11 cellular contexts compared by ENCODE assay signal in genomic region chr16:9061358-9061813, GRCh38. TPM values are rescaled to one million over a fixed set of nuclear protein-coding genes. Genes with fewer than 3 reads are reported as not detected.
DNase-seq lines count a peak whose midpoint lies in the region; ATAC-seq, FAIRE-seq and TF ChIP-seq lines count a peak whose summit lies in the region.
"Had no signal": no experiment of that assay in that cellular context is flagged by ENCODE, and none has a peak within 500 bp of the region (broad histone marks: within the 10 kb centered on the region; RNA-seq: fewer than 3 reads in every experiment).

No MANE protein-coding gene starts in this region.

- TF ChIP-seq CTCF in A549 (IDR thresholded peaks at IDR 0.05) (no peak), neural progenitor cell (IDR thresholded peaks at IDR 0.05) (no peak)

- no peak overlapping the region for H2AFZ ChIP-seq in neural progenitor cell (replicated peaks)

- DNase-seq in A549 (ENCODE audit: low read depth in 1 of 2, low spot score in 1 of 2) (no peak), NOMO-1 treated with dmso at 0.1 percent for 144 hours (lab: John Stamatoyannopoulos, UW; ENCODE audit: unreplicated experiment) (peak; percentile 61), left ventricle myocardium superior (peak; percentile 62), neural progenitor cell (ENCODE audit: low spot score) (no peak), NCI-H446 (lab: John Stamatoyannopoulos, UW) (no peak), T-helper 17 cell (no peak)
- no peak for DNase-seq in activated T-helper 1 cell treated with anti-CD3 and anti-CD28 coated beads, Interleukin-12 subunit alpha, Interleukin-12 subunit beta, Interleukin-2, Interleukin-4 antibody, amounts not matched to agents 30 ng/mL and 10 ng/mL and 1 ng/mL, durations not matched to agents 14 hours and 24 hours and 36 hours (ENCODE audit: low spot score)
- DNase-seq: EL had no signal

- H3K27me3 Mint-ChIP-seq in neural progenitor cell (ENCODE audit: insufficient read depth, low read depth), result peaks cover 5% of the 10 kb centered on the region
- H3K27me3 Mint-ChIP-seq in T-helper 17 cell, result no peaks in the 10 kb centered on the region
- no peaks in the 10 kb centered on the region for H3K27me3 Mint-ChIP-seq in activated T-helper 1 cell treated with anti-CD3 and anti-CD28 coated beads, Interleukin-12 subunit alpha, Interleukin-12 subunit beta, Interleukin-2, Interleukin-4 antibody, amounts not matched to agents 30 ng/mL and 10 ng/mL and 1 ng/mL, durations not matched to agents 14 hours and 24 hours and 36 hours (ENCODE audit: insufficient read depth)

- WGBS in A549 (ENCODE audit: missing lambda C conversion rate), result 57% methylated on average over 4 of the region's 4 CpGs

- FAIRE-seq in A549 (lab: Jason Lieb, UNC), result no peak

- H3K4me3 ChIP-seq in A549 (no peak overlapping the region), neural progenitor cell (no peak overlapping the region)
- H3K4me3 ChIP-seq: cardiac muscle cell had no signal

- H3K9me3 ChIP-seq in A549 (no peaks in the 10 kb centered on the region), neural progenitor cell (ENCODE audit: low read depth) (no peaks in the 10 kb centered on the region), T-helper 17 cell (ENCODE audit: control insufficient read depth, low read length, poor library complexity, severe bottlenecking) (no peaks in the 10 kb centered on the region)

- no peak overlapping the region for H3K4me3 Mint-ChIP-seq in neural progenitor cell
- no peak overlapping the region for H3K4me3 Mint-ChIP-seq in T-helper 17 cell
- no peak overlapping the region for H3K4me3 Mint-ChIP-seq in activated T-helper 1 cell treated with anti-CD3 and anti-CD28 coated beads, Interleukin-12 subunit alpha, Interleukin-12 subunit beta, Interleukin-2, Interleukin-4 antibody, amounts not matched to agents 30 ng/mL and 10 ng/mL and 1 ng/mL, durations not matched to agents 14 hours and 24 hours and 36 hours
- H3K4me3 Mint-ChIP-seq: neural crest cell had no signal

- no peak for TF ChIP-seq EP300 in A549 (IDR thresholded peaks at IDR 0.05)

- H3K27ac Mint-ChIP-seq in neural progenitor cell (no peak overlapping the region), T-helper 17 cell (no peak overlapping the region)
- H3K27ac Mint-ChIP-seq in activated T-helper 1 cell treated with anti-CD3 and anti-CD28 coated beads, Interleukin-12 subunit alpha, Interleukin-12 subunit beta, Interleukin-2, Interleukin-4 antibody, amounts not matched to agents 30 ng/mL and 10 ng/mL and 1 ng/mL, durations not matched to agents 14 hours and 24 hours and 36 hours, result no peak overlapping the region

- intact Hi-C loops in left ventricle myocardium superior (cut with micrococcal nuclease), result no loop called here
- intact Hi-C loops in activated T-helper 1 cell treated with anti-CD3 and anti-CD28 coated beads, Interleukin-12 subunit alpha, Interleukin-12 subunit beta, Interleukin-2, Interleukin-4 antibody, amounts not matched to agents 30 ng/mL and 10 ng/mL and 1 ng/mL, durations not matched to agents 14 hours and 24 hours and 36 hours (cut with micrococcal nuclease), result no loop called here

- no peak for TF ChIP-seq RAD21 in A549 (conservative IDR thresholded peaks at IDR 0.05 in 1 of 2, IDR thresholded peaks at IDR 0.05 in 1 of 2)

- no peaks in the 10 kb centered on the region for H4K20me1 ChIP-seq in neural progenitor cell (ENCODE audit: low read depth)

- H3K27ac ChIP-seq in A549 (peak overlapping the region; percentile 6 to 71; a peak in 3 of 6 replicates), neural progenitor cell (no peak overlapping the region)
- H3K27ac ChIP-seq: cardiac muscle cell had no signal

- CTCF ChIA-PET in A549 (lab: Yijun Ruan, JAX), result no interaction called here

- H3K4me1 ChIP-seq in A549 (peaks cover 19% of the 10 kb centered on the region), neural progenitor cell (no peaks in the 10 kb centered on the region)

- no peaks in the 10 kb centered on the region for H3K27me3 ChIP-seq in neural progenitor cell
- H3K27me3 ChIP-seq: cardiac muscle cell had no signal

- no peaks in the 10 kb centered on the region for H3K4me1 Mint-ChIP-seq in neural progenitor cell
- H3K4me1 Mint-ChIP-seq in T-helper 17 cell, result peaks cover 8% of the 10 kb centered on the region
- H3K4me1 Mint-ChIP-seq in activated T-helper 1 cell treated with anti-CD3 and anti-CD28 coated beads, Interleukin-12 subunit alpha, Interleukin-12 subunit beta, Interleukin-2, Interleukin-4 antibody, amounts not matched to agents 30 ng/mL and 10 ng/mL and 1 ng/mL, durations not matched to agents 14 hours and 24 hours and 36 hours (ENCODE audit: low read depth), result peaks cover 14% of the 10 kb centered on the region
- H3K4me1 Mint-ChIP-seq: neural crest cell had no signal

- no peaks in the 10 kb centered on the region for H3K79me2 ChIP-seq in neural progenitor cell (ENCODE audit: low read depth)

- no peaks in the 10 kb centered on the region for H3K9me3 Mint-ChIP-seq in neural progenitor cell
- no peaks in the 10 kb centered on the region for H3K9me3 Mint-ChIP-seq in activated T-helper 1 cell treated with anti-CD3 and anti-CD28 coated beads, Interleukin-12 subunit alpha, Interleukin-12 subunit beta, Interleukin-2, Interleukin-4 antibody, amounts not matched to agents 30 ng/mL and 10 ng/mL and 1 ng/mL, durations not matched to agents 14 hours and 24 hours and 36 hours
- H3K9me3 Mint-ChIP-seq: neural crest cell had no signal

- no peak for TF ChIP-seq POLR2A in A549 (IDR thresholded peaks at IDR 0.05; ENCODE audit: low read length)

- POLR2A ChIA-PET in A549 (lab: Yijun Ruan, JAX), result interaction anchor here (1.4 kb wide), 1 partner anchor 30 kb away, joined by 12 read pairs; the partner anchor contains the start of gene HAPSTR1

- ATAC-seq in A549 (peak; percentile 48 to 74; a peak in 5 of 6 replicates), GM21723 (IDR thresholded peaks at IDR 0.05; ENCODE audit: unreplicated experiment) (peak; percentile 67), left ventricle myocardium superior (peak; percentile 98), T-helper 17 cell (no peak)

- H3K9ac ChIP-seq in neural progenitor cell, result no peak overlapping the region

- H3K36me3 Mint-ChIP-seq in neural progenitor cell (no peaks in the 10 kb centered on the region), T-helper 17 cell (ENCODE audit: low read depth) (no peaks in the 10 kb centered on the region)
- H3K36me3 Mint-ChIP-seq in activated T-helper 1 cell treated with anti-CD3 and anti-CD28 coated beads, Interleukin-12 subunit alpha, Interleukin-12 subunit beta, Interleukin-2, Interleukin-4 antibody, amounts not matched to agents 30 ng/mL and 10 ng/mL and 1 ng/mL, durations not matched to agents 14 hours and 24 hours and 36 hours (ENCODE audit: low read depth), result no peaks in the 10 kb centered on the region

- H3K4me2 ChIP-seq in A549, result peak overlapping the region; percentile 8; the same call in 1 of the 3 replicates
- H3K4me2 ChIP-seq in neural progenitor cell, result no peak overlapping the region

- H3K36me3 ChIP-seq in neural progenitor cell, result no peaks in the 10 kb centered on the region
- H3K36me3 ChIP-seq: cardiac muscle cell had no signal

- H3F3A ChIP-seq in neural progenitor cell (ENCODE audit: low read depth), result no peaks in the 10 kb centered on the region

TF ChIP-seq in A549, 52 proteins besides CTCF, POLR2A, EP300 and RAD21:
- TF ChIP-seq NPAS2 (CRISPR knock-in tag; IDR thresholded peaks at IDR 0.05; ENCODE audit: borderline replicate concordance) (no peak), CEBPB (IDR thresholded peaks at IDR 0.05) (0 out of 4 replicates have a peak, but pooled peaks of 1 of the 2 experiments have one; percentile 12), ESRRA (IDR thresholded peaks at IDR 0.05; ENCODE audit: borderline replicate concordance, low read length) (no peak), ZFP36 (IDR thresholded peaks at IDR 0.05; ENCODE audit: borderline replicate concordance, partially characterized antibody) (no peak), RCOR1 (IDR thresholded peaks at IDR 0.05; ENCODE audit: low read depth, low read length) (no peak), MYC (IDR thresholded peaks at IDR 0.05; ENCODE audit: borderline replicate concordance, low read length) (no peak), FOSL2 (IDR thresholded peaks at IDR 0.05) (no peak), FOSL2 (CRISPR knock-in tag; IDR thresholded peaks at IDR 0.05) (no peak), BCL3 (IDR thresholded peaks at IDR 0.05) (no peak)

RNA-seq across cellular contexts. Expression of gene HAPSTR1, which starts 30.1 kb away (rescaled TPM):
- polyA plus RNA-seq in A549 (2011; rRNA removed) (36.9 and 41.8 TPM in 2 replicates), A549 (2017; fragmentation: RNase III; extraction: RNeasy Plus Mini Kit Qiagen cat#74134 plus additional on column Dnase treatment) (22.4 to 24.4 TPM (median 22.9 TPM) in 3 replicates)
- 6.9 and 8.8 TPM in 2 replicates for polyA plus RNA-seq in A549 (2012; cell fraction: cytosol; rRNA removed)
- polyA plus RNA-seq in A549 (2012; cell fraction: nucleus; rRNA removed), result 5.1 and 9.1 TPM in 2 replicates
- polyA minus RNA-seq in A549 (2011; rRNA and poly(A)+ RNA removed), result 42.9 and 44.1 TPM in 2 replicates
- total RNA-seq in left ventricle myocardium superior (53.0 TPM), neural progenitor cell (ENCODE audit: low replicate concordance) (64.2 and 77.3 TPM in 2 replicates), T-helper 17 cell (100 to 1,000 TPM; 122 to 124 TPM)
- 55.2 and 59.1 TPM in 2 replicates for total RNA-seq in activated T-helper 1 cell treated with anti-CD3 and anti-CD28 coated beads, Interleukin-12 subunit alpha, Interleukin-12 subunit beta, Interleukin-2, Interleukin-4 antibody, amounts not matched to agents 30 ng/mL and 10 ng/mL and 1 ng/mL, durations not matched to agents 14 hours and 24 hours and 36 hours

Comparison
In these comparisons a context has a peak if more than half of its experiments do, and no peak if none do; other contexts are left out.
1. DNase-seq: peak in NOMO-1 treated with dmso at 0.1 percent for 144 hours (single experiment) and left ventricle myocardium superior (single experiment); none in A549 (0 of 2), neural progenitor cell (single experiment), NCI-H446 (0 of 2), T-helper 17 cell (0 of 3) and activated T-helper 1 cell treated with anti-CD3 and anti-CD28 coated beads, Interleukin-12 subunit alpha, Interleukin-12 subunit beta, Interleukin-2, Interleukin-4 antibody, amounts not matched to agents 30 ng/mL and 10 ng/mL and 1 ng/mL, durations not matched to agents 14 hours and 24 hours and 36 hours (single experiment).